2 cellular contexts compared by ENCODE assay signal in genomic region chr2:63581266-63581961, GRCh38.
A peak's percentile ranks its signal among the peaks of the same experiment; 100 is the strongest.
TF ChIP-seq lines count a peak whose summit lies in the region.

No MANE protein-coding gene starts in this region.

TF ChIP-seq in liver, 16 proteins besides CTCF, POLR2A, EP300 and RAD21:
- TF ChIP-seq RXRA (IDR thresholded peaks at IDR 0.05) (peak in 1 of 2 donors; percentile 37), ATF3 (IDR thresholded peaks at IDR 0.05) (no peak), HNF4A (conservative IDR thresholded peaks at IDR 0.05) (peak; percentile 42 to 52), TAF1 (conservative IDR thresholded peaks at IDR 0.05) (no peak), SP1 (IDR thresholded peaks at IDR 0.05) (peak; percentile 36), HNF4G (IDR thresholded peaks at IDR 0.05) (no peak), JUND (IDR thresholded peaks at IDR 0.05) (peak; percentile 83 to 94), REST (IDR thresholded peaks at IDR 0.05) (peak; percentile 39), FOXA2 (IDR thresholded peaks at IDR 0.05) (peak; percentile 33), FOXA1 (IDR thresholded peaks at IDR 0.05) (peak; percentile 12), NR2F2 (IDR thresholded peaks at IDR 0.05) (no peak), ZBTB33 (IDR thresholded peaks at IDR 0.05) (peak; percentile 34), MAX (IDR thresholded peaks at IDR 0.05) (peak; percentile 62), YY1 (IDR thresholded peaks at IDR 0.05) (no peak), EGR1 (IDR thresholded peaks at IDR 0.05; ENCODE audit: low read depth in 2 of 2) (peak in 1 of 2 donors; percentile 78), GABPA (IDR thresholded peaks at IDR 0.05 in 1 of 2, conservative IDR thresholded peaks at IDR 0.05 in 1 of 2) (peak in 1 of 2 donors; percentile 18)

TF ChIP-seq in HepG2, 621 proteins besides CTCF, POLR2A, EP300 and RAD21:
- TF ChIP-seq ZNF30 (CRISPR knock-in tag; IDR thresholded peaks at IDR 0.05) (no peak), ZNF841 (CRISPR knock-in tag; IDR thresholded peaks at IDR 0.05; ENCODE audit: borderline replicate concordance) (no peak), ATF4 (CRISPR knock-in tag; IDR thresholded peaks at IDR 0.05) (no peak), TRIM24 (CRISPR knock-in tag; IDR thresholded peaks at IDR 0.05) (no peak), ZNF160 (CRISPR knock-in tag; IDR thresholded peaks at IDR 0.05) (no peak), ATF3 (CRISPR knock-in tag; IDR thresholded peaks at IDR 0.05) (no peak), ZNF18 (CRISPR knock-in tag; IDR thresholded peaks at IDR 0.05; ENCODE audit: insufficient replicate concordance) (no peak), ZNF776 (CRISPR knock-in tag; IDR thresholded peaks at IDR 0.05) (no peak), IRF9 (CRISPR knock-in tag; IDR thresholded peaks at IDR 0.05; ENCODE audit: borderline replicate concordance) (no peak), ZNF256 (CRISPR knock-in tag; conservative IDR thresholded peaks at IDR 0.05) (no peak), ZBTB44 (CRISPR knock-in tag; IDR thresholded peaks at IDR 0.05) (no peak), ARID3A (IDR thresholded peaks at IDR 0.05; ENCODE audit: low read depth, low read length) (no peak), ZNF503 (CRISPR knock-in tag; IDR thresholded peaks at IDR 0.05) (no peak), KDM4B (CRISPR knock-in tag; IDR thresholded peaks at IDR 0.05) (no peak)
